Comparison of ENCODE assay signal across 21 cellular contexts in the genomic region with DNA sequence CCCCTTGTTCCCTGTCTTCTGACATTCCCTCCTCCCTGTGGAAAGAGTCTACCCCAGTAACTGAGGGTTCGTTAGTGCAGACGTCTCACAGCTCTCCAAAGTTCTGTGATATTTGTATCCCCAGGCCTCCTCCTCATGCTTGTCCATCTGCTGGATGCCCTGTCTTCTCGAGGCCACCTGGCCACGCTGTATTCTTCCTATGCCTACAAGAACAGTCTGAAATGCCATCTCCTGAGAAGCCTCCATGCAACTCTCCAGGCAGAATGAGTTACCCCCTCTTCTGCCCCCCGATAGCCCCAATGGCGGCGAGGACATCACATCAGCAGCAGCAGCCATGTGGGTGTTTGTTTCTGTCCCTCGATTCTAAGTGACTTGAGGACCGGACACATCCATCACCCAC.
"Had no signal": no experiment of that assay in that cellular context is flagged by ENCODE, and none has a peak within 500 bp of the region (broad histone marks: within the 10 kb centered on the region; RNA-seq: fewer than 3 reads in every experiment).

No MANE protein-coding gene starts in this region.

- H3K4me1 ChIP-seq: prostate gland, upper lobe of right lung had no signal

- H3K36me3 ChIP-seq: left ventricle myocardium inferior, ovary, prostate gland, suprapubic skin, thoracic aorta, tibial artery, upper lobe of right lung had no signal

- H3K9me3 ChIP-seq: left ventricle myocardium inferior, mucosa of descending colon, ovary, prostate gland, suprapubic skin, thoracic aorta, tibial artery, upper lobe of right lung had no signal

- ATAC-seq: mucosa of descending colon; naive thymus-derived CD4-positive, alpha-beta T cell; natural killer cell treated with Interleukin-12 subunit alpha and Interleukin-12 subunit beta and Interleukin-15 and Interleukin-18, amount 100 ng/mL, for 72 hours; right cardiac atrium; sciatic nerve; stimulated activated effector memory CD8-positive, alpha-beta T cell treated with anti-CD3 and anti-CD28 coated beads, Interleukin-12 subunit alpha, Interleukin-12 subunit beta, amount 100 ng/mL, for 72 hours; upper lobe of right lung had no signal

- DNase-seq: hypothalamus; immature natural killer cell; left ventricle myocardium inferior; midbrain; naive thymus-derived CD4-positive, alpha-beta T cell; ovary; retina; right cardiac atrium; stimulated activated CD4-positive, alpha-beta T cell treated with anti-CD3 and anti-CD28 coated beads, Interleukin-4, amount 100 ng/mL, for 24 hours; stimulated activated naive CD4-positive, alpha-beta T cell; tibial artery; trophoblast cell; upper lobe of right lung had no signal

- H3K27ac ChIP-seq: left ventricle myocardium inferior, ovary, prostate gland, skin epidermis, suprapubic skin, thoracic aorta, tibial artery, upper lobe of right lung had no signal

- H3K27me3 ChIP-seq: ovary had no signal

- H3K4me3 ChIP-seq: left ventricle myocardium inferior, mucosa of descending colon, ovary, prostate gland, skin epidermis, suprapubic skin, thoracic aorta, tibial artery, upper lobe of right lung had no signal
